12 cellular contexts compared by ENCODE assay signal in the genomic region with DNA sequence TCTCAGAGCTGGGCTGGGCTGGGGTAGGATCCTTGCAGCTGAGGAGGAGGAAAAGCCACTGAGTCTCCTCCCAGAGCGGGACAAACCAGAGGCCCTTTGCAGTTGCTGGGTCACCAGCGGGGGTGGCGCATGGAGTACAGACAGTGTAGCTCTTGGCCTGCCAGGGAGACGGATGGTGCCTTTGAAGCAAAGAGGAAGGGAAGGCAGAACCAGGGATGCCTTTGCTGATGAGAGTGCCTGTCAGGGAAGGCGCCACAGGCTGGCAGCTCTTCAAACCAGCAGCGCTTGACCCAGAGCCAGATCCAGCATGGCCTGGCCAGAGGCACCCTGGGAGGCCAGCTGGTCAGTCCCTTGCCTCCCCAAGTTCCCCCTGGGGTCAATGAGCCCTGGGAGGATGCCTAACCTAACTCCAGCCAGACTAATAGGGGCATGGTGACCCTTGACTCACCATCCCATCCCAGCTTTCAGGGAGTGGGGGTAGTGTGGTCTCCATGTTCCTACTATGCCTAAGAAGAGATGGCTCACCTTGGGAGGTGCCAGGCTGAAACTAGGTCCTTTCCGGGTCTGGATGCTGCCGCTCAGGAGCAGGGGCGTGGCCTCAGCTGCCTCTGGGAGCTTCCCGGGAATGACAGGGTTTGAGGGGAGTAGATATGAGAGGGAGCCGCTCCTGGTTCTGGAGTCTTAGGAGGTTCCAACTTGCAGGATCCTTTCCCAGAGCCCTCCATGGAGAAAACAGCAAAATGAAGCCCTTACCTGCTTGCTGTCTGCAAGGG. TPM values are rescaled to one million over a fixed set of nuclear protein-coding genes. Genes with fewer than 3 reads are reported as not detected.
A peak's percentile ranks its signal among the peaks of the same experiment; 100 is the strongest.
DNase-seq lines count a peak whose midpoint lies in the region; ATAC-seq lines count a peak whose summit lies in the region.
"Had no signal": no experiment of that assay in that cellular context is flagged by ENCODE, and none has a peak within 500 bp of the region (broad histone marks: within the 10 kb centered on the region; RNA-seq: fewer than 3 reads in every experiment).

No MANE protein-coding gene starts in this region.

- H3K4me1 Mint-ChIP-seq in activated T-cell treated with anti-CD3 and anti-CD28 coated beads, Interleukin-2, amount 50 U/mL, for 24 hours (ENCODE audit: low read depth), result peaks cover 37% of the 10 kb centered on the region
- peaks cover 45% of the 10 kb centered on the region for H3K4me1 Mint-ChIP-seq in activated T-cell treated with anti-CD3 and anti-CD28 coated beads, Interleukin-2, amount 50 U/mL, for 72 hours (ENCODE audit: low read depth)

- no peak overlapping the region for H3K4me3 Mint-ChIP-seq in activated T-cell treated with anti-CD3 and anti-CD28 coated beads, Interleukin-2, amount 50 U/mL, for 24 hours
- H3K4me3 Mint-ChIP-seq in activated T-cell treated with anti-CD3 and anti-CD28 coated beads, Interleukin-2, amount 50 U/mL, for 72 hours, result no peak overlapping the region
- H3K4me3 Mint-ChIP-seq: stimulated activated naive CD8-positive, alpha-beta T cell treated with anti-CD3 and anti-CD28 coated beads, Interleukin-15, Interleukin-2, amounts not matched to agents 100 ng/mL and 50 ng/mL, for 24 hours had no signal

- H3K27ac ChIP-seq in layer of hippocampus (ENCODE audit: low read depth, low read length), result peak overlapping the region; percentile 76
- H3K27ac ChIP-seq in substantia nigra (ENCODE audit: low read depth, low read length, poor library complexity, severe bottlenecking), result peak overlapping the region; percentile 81

- no peak for ATAC-seq in activated T-cell treated with anti-CD3 and anti-CD28 coated beads, Interleukin-2, amount 50 U/mL, for 72 hours (replicated peaks in 1 of 2)
- no peak for ATAC-seq in GM21381 (IDR thresholded peaks at IDR 0.05; ENCODE audit: unreplicated experiment)
- ATAC-seq: naive thymus-derived CD8-positive, alpha-beta T cell had no signal

- no peak for DNase-seq in activated T-cell treated with anti-CD3 and anti-CD28 coated beads, Interleukin-2, amount 50 U/mL, for 24 hours
- DNase-seq in activated T-cell treated with anti-CD3 and anti-CD28 coated beads, Interleukin-2, amount 50 U/mL, for 72 hours, result no peak
- DNase-seq in anterior cingulate cortex (lab: John Stamatoyannopoulos, UW) (peak in 43 of 58 donors; percentile 42 to 83 (median 64)), substantia nigra (lab: John Stamatoyannopoulos, UW) (peak in 47 of 49 donors; percentile 25 to 89 (median 71)), NCI-H2029 treated with DMSO at 0.1 percent for 48 hours (lab: John Stamatoyannopoulos, UW) (no peak)
- no peak for DNase-seq in stimulated activated naive CD4-positive, alpha-beta T cell treated with Interleukin-2 at 50 U/mL for 16 hours (lab: John Stamatoyannopoulos, UW)
- DNase-seq: activated T-cell treated with anti-CD3 and anti-CD28 coated beads, Interleukin-2, amount 50 U/mL, for 48 hours; naive thymus-derived CD8-positive, alpha-beta T cell; NCI-H1930 had no signal

- no peaks in the 10 kb centered on the region for H3K27me3 ChIP-seq in layer of hippocampus (ENCODE audit: control insufficient read depth, insufficient read depth, low read length)

- no peaks in the 10 kb centered on the region for H3K9me3 Mint-ChIP-seq in activated T-cell treated with anti-CD3 and anti-CD28 coated beads, Interleukin-2, amount 50 U/mL, for 24 hours
- H3K9me3 Mint-ChIP-seq in activated T-cell treated with anti-CD3 and anti-CD28 coated beads, Interleukin-2, amount 50 U/mL, for 72 hours, result no peaks in the 10 kb centered on the region
- H3K9me3 Mint-ChIP-seq: naive thymus-derived CD8-positive, alpha-beta T cell; stimulated activated naive CD8-positive, alpha-beta T cell treated with anti-CD3 and anti-CD28 coated beads, Interleukin-15, Interleukin-2, amounts not matched to agents 100 ng/mL and 50 ng/mL, for 24 hours had no signal

- peaks cover 59% of the 10 kb centered on the region for H3K36me3 Mint-ChIP-seq in activated T-cell treated with anti-CD3 and anti-CD28 coated beads, Interleukin-2, amount 50 U/mL, for 24 hours (ENCODE audit: low read depth)
- peaks cover 0 to 1% of the 10 kb centered on the region in 2 donors for H3K36me3 Mint-ChIP-seq in activated T-cell treated with anti-CD3 and anti-CD28 coated beads, Interleukin-2, amount 50 U/mL, for 72 hours (ENCODE audit: insufficient read depth in 2 of 2)

- no peaks in the 10 kb centered on the region for H3K27me3 Mint-ChIP-seq in activated T-cell treated with anti-CD3 and anti-CD28 coated beads, Interleukin-2, amount 50 U/mL, for 24 hours
- no peaks in the 10 kb centered on the region for H3K27me3 Mint-ChIP-seq in activated T-cell treated with anti-CD3 and anti-CD28 coated beads, Interleukin-2, amount 50 U/mL, for 72 hours (ENCODE audit: low read depth)
- H3K27me3 Mint-ChIP-seq: naive thymus-derived CD8-positive, alpha-beta T cell; stimulated activated naive CD8-positive, alpha-beta T cell treated with anti-CD3 and anti-CD28 coated beads, Interleukin-15, Interleukin-2, amounts not matched to agents 100 ng/mL and 50 ng/mL, for 24 hours had no signal

- peak overlapping the region; percentile 55 for H3K27ac Mint-ChIP-seq in activated T-cell treated with anti-CD3 and anti-CD28 coated beads, Interleukin-2, amount 50 U/mL, for 24 hours
- H3K27ac Mint-ChIP-seq in activated T-cell treated with anti-CD3 and anti-CD28 coated beads, Interleukin-2, amount 50 U/mL, for 72 hours, result no peak overlapping the region
- H3K27ac Mint-ChIP-seq: stimulated activated naive CD8-positive, alpha-beta T cell treated with anti-CD3 and anti-CD28 coated beads, Interleukin-15, Interleukin-2, amounts not matched to agents 100 ng/mL and 50 ng/mL, for 24 hours had no signal

RNA-seq across cellular contexts. Expression of a gene that starts 19.8 kb away (rescaled TPM):
- 1 to 10 TPM; 4.4 to 6.1 TPM for total RNA-seq in activated T-cell treated with anti-CD3 and anti-CD28 coated beads, Interleukin-2, amount 50 U/mL, for 72 hours

RNA-seq across cellular contexts. Expression of a gene that starts 31.6 kb away (rescaled TPM):
- total RNA-seq in activated T-cell treated with anti-CD3 and anti-CD28 coated beads, Interleukin-2, amount 50 U/mL, for 72 hours, result 10 to 100 TPM; 15.0 to 21.6 TPM

RNA-seq across cellular contexts. Expression of a gene that starts 45.1 kb away (rescaled TPM):
- total RNA-seq in activated T-cell treated with anti-CD3 and anti-CD28 coated beads, Interleukin-2, amount 50 U/mL, for 72 hours, result not detected
- total RNA-seq: naive thymus-derived CD8-positive, alpha-beta T cell had no signal

Comparison
In these comparisons a context has a peak if more than half of its experiments do, and no peak if none do; other contexts are left out.
1. DNase-seq: peak in anterior cingulate cortex (43 of 58) and substantia nigra (47 of 49); none in activated T-cell treated with anti-CD3 and anti-CD28 coated beads, Interleukin-2, amount 50 U/mL, for 24 hours (single experiment), activated T-cell treated with anti-CD3 and anti-CD28 coated beads, Interleukin-2, amount 50 U/mL, for 72 hours (0 of 2), NCI-H2029 treated with DMSO at 0.1 percent for 48 hours (single experiment) and stimulated activated naive CD4-positive, alpha-beta T cell treated with Interleukin-2 at 50 U/mL for 16 hours (single experiment).